2 cellular contexts compared by ENCODE assay signal in the genomic region with DNA sequence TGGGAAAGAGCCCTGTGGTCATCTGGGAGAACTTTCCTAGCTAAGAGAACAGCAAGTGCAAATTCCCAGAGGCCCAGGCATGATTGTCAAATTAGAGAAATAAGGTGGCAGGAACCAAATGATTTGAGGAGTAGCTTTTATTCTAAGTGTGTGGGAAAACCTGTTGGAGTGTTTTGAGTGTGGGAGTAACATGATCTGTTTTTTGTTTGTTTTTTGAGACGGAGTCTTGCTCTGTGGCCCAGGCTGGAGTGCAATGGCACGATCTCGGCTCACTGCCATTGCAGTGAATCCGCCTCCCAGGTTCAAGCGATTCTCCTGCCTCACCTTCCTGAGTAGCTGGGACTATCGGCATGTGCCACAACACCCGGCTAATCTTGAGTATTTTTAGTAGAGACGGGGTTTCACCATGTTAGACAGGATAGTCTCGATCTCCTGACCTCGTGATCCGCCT.
TF ChIP-seq lines count a peak whose summit lies in the region.

No MANE protein-coding gene starts in this region.

TF ChIP-seq in GM23338, 12 proteins besides CTCF, POLR2A, EP300 and RAD21 (continued from another document):
- TF ChIP-seq, protein P1, sequence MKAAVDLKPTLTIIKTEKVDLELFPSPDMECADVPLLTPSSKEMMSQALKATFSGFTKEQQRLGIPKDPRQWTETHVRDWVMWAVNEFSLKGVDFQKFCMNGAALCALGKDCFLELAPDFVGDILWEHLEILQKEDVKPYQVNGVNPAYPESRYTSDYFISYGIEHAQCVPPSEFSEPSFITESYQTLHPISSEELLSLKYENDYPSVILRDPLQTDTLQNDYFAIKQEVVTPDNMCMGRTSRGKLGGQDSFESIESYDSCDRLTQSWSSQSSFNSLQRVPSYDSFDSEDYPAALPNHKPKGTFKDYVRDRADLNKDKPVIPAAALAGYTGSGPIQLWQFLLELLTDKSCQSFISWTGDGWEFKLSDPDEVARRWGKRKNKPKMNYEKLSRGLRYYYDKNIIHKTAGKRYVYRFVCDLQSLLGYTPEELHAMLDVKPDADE (IDR thresholded peaks at IDR 0.05) = no peak
- no peak for TF ChIP-seq POLR2AphosphoS5 (IDR thresholded peaks at IDR 0.05; ENCODE audit: low read depth)
- TF ChIP-seq CREB1 (CRISPR knock-in tag; IDR thresholded peaks at IDR 0.05; ENCODE audit: low read depth) = no peak
- TF ChIP-seq EZH2 (IDR thresholded peaks at IDR 0.05; ENCODE audit: low read depth, unreplicated experiment) = no peak
- TF ChIP-seq ZNF331 (CRISPR knock-in tag; IDR thresholded peaks at IDR 0.05; ENCODE audit: low read depth) = no peak

TF ChIP-seq in WTC11, 78 proteins besides CTCF, POLR2A, EP300 and RAD21:
- TF ChIP-seq, protein P2, sequence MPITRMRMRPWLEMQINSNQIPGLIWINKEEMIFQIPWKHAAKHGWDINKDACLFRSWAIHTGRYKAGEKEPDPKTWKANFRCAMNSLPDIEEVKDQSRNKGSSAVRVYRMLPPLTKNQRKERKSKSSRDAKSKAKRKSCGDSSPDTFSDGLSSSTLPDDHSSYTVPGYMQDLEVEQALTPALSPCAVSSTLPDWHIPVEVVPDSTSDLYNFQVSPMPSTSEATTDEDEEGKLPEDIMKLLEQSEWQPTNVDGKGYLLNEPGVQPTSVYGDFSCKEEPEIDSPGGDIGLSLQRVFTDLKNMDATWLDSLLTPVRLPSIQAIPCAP (CRISPR knock-in tag; IDR thresholded peaks at IDR 0.05) = no peak
- TF ChIP-seq, protein P3, sequence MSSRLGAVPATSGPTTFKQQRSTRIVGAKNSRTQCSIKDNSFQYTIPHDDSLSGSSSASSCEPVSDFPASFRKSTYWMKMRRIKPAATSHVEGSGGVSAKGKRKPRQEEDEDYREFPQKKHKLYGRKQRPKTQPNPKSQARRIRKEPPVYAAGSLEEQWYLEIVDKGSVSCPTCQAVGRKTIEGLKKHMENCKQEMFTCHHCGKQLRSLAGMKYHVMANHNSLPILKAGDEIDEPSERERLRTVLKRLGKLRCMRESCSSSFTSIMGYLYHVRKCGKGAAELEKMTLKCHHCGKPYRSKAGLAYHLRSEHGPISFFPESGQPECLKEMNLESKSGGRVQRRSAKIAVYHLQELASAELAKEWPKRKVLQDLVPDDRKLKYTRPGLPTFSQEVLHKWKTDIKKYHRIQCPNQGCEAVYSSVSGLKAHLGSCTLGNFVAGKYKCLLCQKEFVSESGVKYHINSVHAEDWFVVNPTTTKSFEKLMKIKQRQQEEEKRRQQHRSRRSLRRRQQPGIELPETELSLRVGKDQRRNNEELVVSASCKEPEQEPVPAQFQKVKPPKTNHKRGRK (CRISPR knock-in tag; IDR thresholded peaks at IDR 0.05; ENCODE audit: borderline replicate concordance) = no peak
- no peak for TF ChIP-seq TEAD1 (CRISPR knock-in tag; IDR thresholded peaks at IDR 0.05)
- TF ChIP-seq NFATC4 (CRISPR knock-in tag; IDR thresholded peaks at IDR 0.05) = no peak
- TF ChIP-seq NFYB (CRISPR knock-in tag; conservative IDR thresholded peaks at IDR 0.05; ENCODE audit: low read depth) = no peak
- TF ChIP-seq, protein P4, sequence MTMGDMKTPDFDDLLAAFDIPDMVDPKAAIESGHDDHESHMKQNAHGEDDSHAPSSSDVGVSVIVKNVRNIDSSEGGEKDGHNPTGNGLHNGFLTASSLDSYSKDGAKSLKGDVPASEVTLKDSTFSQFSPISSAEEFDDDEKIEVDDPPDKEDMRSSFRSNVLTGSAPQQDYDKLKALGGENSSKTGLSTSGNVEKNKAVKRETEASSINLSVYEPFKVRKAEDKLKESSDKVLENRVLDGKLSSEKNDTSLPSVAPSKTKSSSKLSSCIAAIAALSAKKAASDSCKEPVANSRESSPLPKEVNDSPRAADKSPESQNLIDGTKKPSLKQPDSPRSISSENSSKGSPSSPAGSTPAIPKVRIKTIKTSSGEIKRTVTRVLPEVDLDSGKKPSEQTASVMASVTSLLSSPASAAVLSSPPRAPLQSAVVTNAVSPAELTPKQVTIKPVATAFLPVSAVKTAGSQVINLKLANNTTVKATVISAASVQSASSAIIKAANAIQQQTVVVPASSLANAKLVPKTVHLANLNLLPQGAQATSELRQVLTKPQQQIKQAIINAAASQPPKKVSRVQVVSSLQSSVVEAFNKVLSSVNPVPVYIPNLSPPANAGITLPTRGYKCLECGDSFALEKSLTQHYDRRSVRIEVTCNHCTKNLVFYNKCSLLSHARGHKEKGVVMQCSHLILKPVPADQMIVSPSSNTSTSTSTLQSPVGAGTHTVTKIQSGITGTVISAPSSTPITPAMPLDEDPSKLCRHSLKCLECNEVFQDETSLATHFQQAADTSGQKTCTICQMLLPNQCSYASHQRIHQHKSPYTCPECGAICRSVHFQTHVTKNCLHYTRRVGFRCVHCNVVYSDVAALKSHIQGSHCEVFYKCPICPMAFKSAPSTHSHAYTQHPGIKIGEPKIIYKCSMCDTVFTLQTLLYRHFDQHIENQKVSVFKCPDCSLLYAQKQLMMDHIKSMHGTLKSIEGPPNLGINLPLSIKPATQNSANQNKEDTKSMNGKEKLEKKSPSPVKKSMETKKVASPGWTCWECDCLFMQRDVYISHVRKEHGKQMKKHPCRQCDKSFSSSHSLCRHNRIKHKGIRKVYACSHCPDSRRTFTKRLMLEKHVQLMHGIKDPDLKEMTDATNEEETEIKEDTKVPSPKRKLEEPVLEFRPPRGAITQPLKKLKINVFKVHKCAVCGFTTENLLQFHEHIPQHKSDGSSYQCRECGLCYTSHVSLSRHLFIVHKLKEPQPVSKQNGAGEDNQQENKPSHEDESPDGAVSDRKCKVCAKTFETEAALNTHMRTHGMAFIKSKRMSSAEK (CRISPR knock-in tag; IDR thresholded peaks at IDR 0.05; ENCODE audit: borderline replicate concordance) = no peak
- TF ChIP-seq GABPB1 (CRISPR knock-in tag; IDR thresholded peaks at IDR 0.05) = no peak
- no peak for TF ChIP-seq SMAD3 (CRISPR knock-in tag; IDR thresholded peaks at IDR 0.05; ENCODE audit: borderline replicate concordance)
- no peak for TF ChIP-seq E2F5 (CRISPR knock-in tag; IDR thresholded peaks at IDR 0.05)
- TF ChIP-seq, protein P5, sequence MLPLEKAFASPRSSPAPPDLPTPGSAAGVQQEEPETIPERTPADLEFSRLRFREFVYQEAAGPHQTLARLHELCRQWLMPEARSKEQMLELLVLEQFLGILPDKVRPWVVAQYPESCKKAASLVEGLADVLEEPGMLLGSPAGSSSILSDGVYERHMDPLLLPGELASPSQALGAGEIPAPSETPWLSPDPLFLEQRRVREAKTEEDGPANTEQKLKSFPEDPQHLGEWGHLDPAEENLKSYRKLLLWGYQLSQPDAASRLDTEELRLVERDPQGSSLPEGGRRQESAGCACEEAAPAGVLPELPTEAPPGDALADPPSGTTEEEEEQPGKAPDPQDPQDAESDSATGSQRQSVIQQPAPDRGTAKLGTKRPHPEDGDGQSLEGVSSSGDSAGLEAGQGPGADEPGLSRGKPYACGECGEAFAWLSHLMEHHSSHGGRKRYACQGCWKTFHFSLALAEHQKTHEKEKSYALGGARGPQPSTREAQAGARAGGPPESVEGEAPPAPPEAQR (CRISPR knock-in tag; IDR thresholded peaks at IDR 0.05) = no peak
- no peak for TF ChIP-seq GTF2I (CRISPR knock-in tag; conservative IDR thresholded peaks at IDR 0.05)
- TF ChIP-seq MYBL2 (CRISPR knock-in tag; IDR thresholded peaks at IDR 0.05) = no peak
- TF ChIP-seq ZNF281 (CRISPR knock-in tag; IDR thresholded peaks at IDR 0.05) = no peak
- no peak for TF ChIP-seq USF1 (CRISPR knock-in tag; IDR thresholded peaks at IDR 0.05)
- no peak for TF ChIP-seq MXD4 (CRISPR knock-in tag; IDR thresholded peaks at IDR 0.05; ENCODE audit: borderline replicate concordance)
- no peak for TF ChIP-seq ATF2 (CRISPR knock-in tag; IDR thresholded peaks at IDR 0.05; ENCODE audit: borderline replicate concordance, low read depth)
- no peak for TF ChIP-seq CREB1 (CRISPR knock-in tag; IDR thresholded peaks at IDR 0.05)
TF ChIP-seq in WTC11: peak in this region for 0.
